In the genomic region with DNA sequence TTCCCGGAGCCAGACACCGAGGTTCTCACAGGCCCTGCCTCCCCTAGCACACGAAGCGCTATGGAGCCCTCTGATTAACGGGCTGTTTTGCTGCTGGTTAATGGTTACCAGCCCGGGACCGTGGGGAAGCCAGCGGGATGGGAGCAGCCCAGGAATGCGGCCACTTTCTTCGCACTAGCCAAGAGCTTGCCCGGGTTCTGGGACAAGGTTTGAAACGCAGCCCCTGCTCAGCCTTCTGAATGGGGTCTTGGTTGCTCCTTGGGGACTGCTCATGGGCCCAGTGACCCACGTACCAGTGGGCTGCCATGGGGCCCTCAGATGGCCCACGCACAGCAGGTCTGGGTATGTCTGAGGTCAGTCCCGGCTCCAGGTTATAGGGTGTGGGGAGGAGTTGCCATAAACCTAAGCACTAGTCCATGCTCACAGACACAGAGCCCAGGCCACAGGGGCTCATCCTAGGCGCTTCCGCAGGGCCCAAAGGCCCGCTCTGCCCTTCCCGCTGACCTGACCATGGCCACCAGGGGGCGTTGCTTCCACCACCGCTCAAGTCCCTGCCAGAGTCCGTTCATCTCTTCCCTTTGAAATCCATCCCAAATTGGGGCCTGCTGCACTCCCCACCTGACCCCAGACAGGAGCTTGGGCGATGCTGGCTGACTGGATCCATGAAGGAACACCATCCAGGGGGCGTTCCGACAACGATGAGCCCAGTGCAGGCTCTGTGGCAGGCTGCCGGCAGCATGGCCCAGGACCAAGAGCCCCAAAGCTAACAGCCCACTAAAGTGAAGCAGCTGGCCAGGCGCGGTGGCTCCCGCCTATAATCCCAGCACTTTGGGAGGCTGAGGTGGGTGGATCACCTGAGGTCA, we compare ENCODE assay signal across 9 cellular contexts. TPM values are rescaled to one million over a fixed set of nuclear protein-coding genes. Genes with fewer than 3 reads are reported as not detected.
DNase-seq lines count a peak whose midpoint lies in the region; ATAC-seq, FAIRE-seq and TF ChIP-seq lines count a peak whose summit lies in the region.
"Had no signal": no experiment of that assay in that cellular context is flagged by ENCODE, and none has a peak within 500 bp of the region (broad histone marks: within the 10 kb centered on the region; RNA-seq: fewer than 3 reads in every experiment).

No MANE protein-coding gene starts in this region.

- H3K9me3 ChIP-seq in CD4-positive, CD25-positive, alpha-beta regulatory T cell (ENCODE audit: control insufficient read depth in 2 of 2, low read length in 2 of 2), result no peaks in the 10 kb centered on the region
- H3K9me3 ChIP-seq in T-helper 17 cell (ENCODE audit: control insufficient read depth, low read length, poor library complexity, severe bottlenecking) (no peaks in the 10 kb centered on the region), GM12878 (replicated peaks; ENCODE audit: control insufficient read depth, insufficient read depth, low read length) (no peaks in the 10 kb centered on the region), iPS DF 6.9 (ENCODE audit: control insufficient read depth, insufficient read depth, low read length) (no peaks in the 10 kb centered on the region)

- intact Hi-C loops in GM12878 (cut with micrococcal nuclease; ENCODE audit: unreplicated experiment), result loop anchor here (5.0 kb wide), 1 partner anchor 38 kb away; no protein-coding TSS in a partner anchor

- peak; percentile 45 to 69 (median 66) for TF ChIP-seq CTCF in GM12878 (IDR thresholded peaks at IDR 0.05 in 2 of 3, conservative IDR thresholded peaks at IDR 0.05 in 1 of 3; ENCODE audit: control insufficient read depth in 2 of 3, extremely low read depth in 1 of 3, insufficient read depth in 1 of 3, low read depth in 3 of 3, low read length in 3 of 3)

- ATAC-seq in CD4-positive, CD25-positive, alpha-beta regulatory T cell (ENCODE audit: low read depth in 2 of 2), result peak in 1 of 2 donors; percentile 38
- ATAC-seq in T-helper 17 cell (peak; percentile 65), GM12878 (peak; percentile 78), HG03442 (IDR thresholded peaks at IDR 0.05; ENCODE audit: unreplicated experiment) (no peak)

- CTCF ChIA-PET in GM12878 (lab: Yijun Ruan, JAX), result interaction anchor here (0.7 to 2.5 kb wide), 9 partner anchors 8 to 378 kb away, joined by 3 to 11 read pairs (median 6); no protein-coding TSS in a partner anchor

- H3K27ac ChIP-seq in CD4-positive, CD25-positive, alpha-beta regulatory T cell (ENCODE audit: insufficient read depth, low read length, poor library complexity, severe bottlenecking), result no peak overlapping the region
- no peak overlapping the region for H3K27ac ChIP-seq in GM12878 (ENCODE audit: control insufficient read depth, insufficient read depth)
- H3K27ac ChIP-seq in iPS DF 6.9 (ENCODE audit: low read length), result no peak overlapping the region

- peaks cover 12% of the 10 kb centered on the region for H3K4me1 ChIP-seq in CD4-positive, CD25-positive, alpha-beta regulatory T cell (ENCODE audit: control insufficient read depth, insufficient read depth, low read length, poor library complexity, severe bottlenecking)
- H3K4me1 ChIP-seq in GM12878 (ENCODE audit: control insufficient read depth, insufficient read depth, low read length) (no peaks in the 10 kb centered on the region; the same call in 1 of the 2 replicates), iPS DF 6.9 (ENCODE audit: control insufficient read depth, insufficient read depth, low read length) (peaks cover 3% of the 10 kb centered on the region)

- FAIRE-seq in GM12878 (lab: Jason Lieb, UNC), result no peak

- WGBS in GM12878 (ENCODE audit: insufficient coverage, insufficient replicate concordance, low lambda C conversion rate, missing lambda C conversion rate), result 81% methylated on average over 26 of the region's 30 CpGs
- WGBS in iPS DF 6.9 (ENCODE audit: insufficient coverage, insufficient read length), result no CpG with 5 or more reads among the region's 30 CpGs

- DNase-seq in CD4-positive, CD25-positive, alpha-beta regulatory T cell, result peak; percentile 42 to 62 (median 43)
- peak; percentile 67 for DNase-seq in HT-29 (ENCODE audit: low spot score)
- DNase-seq in T-helper 17 cell, result peak; percentile 52 to 56 (median 53)
- DNase-seq in GM12878 (ENCODE audit: low read depth, low spot score), result no peak
- peak; percentile 63 for DNase-seq in iPS DF 6.9 (ENCODE audit: low read depth, low spot score)
- DNase-seq in stimulated activated CD4-positive, alpha-beta T cell treated with anti-CD3 and anti-CD28 coated beads, Interleukin-15, amount 100 ng/mL, for 1 hour (ENCODE audit: low read depth in 1 of 2, low spot score in 1 of 2), result peak; percentile 32 to 54
- DNase-seq in NCI-H187 (lab: John Stamatoyannopoulos, UW), result no peak

- H3K79me2 ChIP-seq in GM12878 (ENCODE audit: control insufficient read depth, insufficient read depth, low read length), result peaks cover 7% of the 10 kb centered on the region

- RAD21 ChIA-PET in GM12878 (lab: Charles Lee; ENCODE audit: unreplicated experiment), result interaction anchor here (1.3 kb wide), 1 partner anchor 207 kb away, joined by 3 read pairs; no protein-coding TSS in a partner anchor

- POLR2A ChIA-PET in GM12878 (lab: Charles Lee), result no interaction called here

- TF ChIP-seq RAD21 in GM12878 (IDR thresholded peaks at IDR 0.05; ENCODE audit: insufficient read depth, low read depth, low read length), result peak; percentile 46; the same call in 1 of the 2 replicates

- H3K27me3 ChIP-seq in CD4-positive, CD25-positive, alpha-beta regulatory T cell (ENCODE audit: control insufficient read depth, insufficient read depth, low read length), result no peaks in the 10 kb centered on the region
- no peaks in the 10 kb centered on the region for H3K27me3 ChIP-seq in GM12878 (replicated peaks in 1 of 2; ENCODE audit: control insufficient read depth in 2 of 2, insufficient read depth in 2 of 2, low read length in 1 of 2)
- H3K27me3 ChIP-seq in iPS DF 6.9 (ENCODE audit: control insufficient read depth, insufficient read depth, low read length), result no peaks in the 10 kb centered on the region

- no peak overlapping the region for H3K4me3 ChIP-seq in CD4-positive, CD25-positive, alpha-beta regulatory T cell (ENCODE audit: low read depth, low read length)
- H3K4me3 ChIP-seq in GM12878 (no peak overlapping the region), iPS DF 6.9 (ENCODE audit: low read length) (no peak overlapping the region)

- peaks cover 5% of the 10 kb centered on the region; the same call in 1 of the 2 replicates for H4K20me1 ChIP-seq in GM12878 (ENCODE audit: control insufficient read depth, insufficient read depth)

- SMC1A ChIA-PET in GM12878 (lab: Charles Lee; ENCODE audit: uncharacterized antibody, unreplicated experiment), result no interaction called here

- H3K4me1 Mint-ChIP-seq in CD4-positive, CD25-positive, alpha-beta regulatory T cell, result peaks cover 0 to 15% (median 11%) of the 10 kb centered on the region in 4 donors
- H3K4me1 Mint-ChIP-seq in T-helper 17 cell, result peaks cover 36% of the 10 kb centered on the region

- H3K9me3 Mint-ChIP-seq in CD4-positive, CD25-positive, alpha-beta regulatory T cell, result peaks cover 0 to 1% (median 0%) of the 10 kb centered on the region in 7 donors
- H3K9me3 Mint-ChIP-seq: stimulated activated naive CD8-positive, alpha-beta T cell treated with anti-CD3 and anti-CD28 coated beads, Interleukin-15, Interleukin-2, amounts not matched to agents 100 ng/mL and 50 ng/mL, for 24 hours had no signal

- TF ChIP-seq EP300 in GM12878 (IDR thresholded peaks at IDR 0.05; ENCODE audit: borderline replicate concordance in 1 of 2, control insufficient read depth in 1 of 2, low read depth in 2 of 2, low read length in 2 of 2), result no peak

- TF ChIP-seq POLR2A in GM12878 (IDR thresholded peaks at IDR 0.05; ENCODE audit: low read depth, low read length), result no peak

- in situ Hi-C loops in GM12878 (cut with MboI), result loop anchor here (25.0 kb wide), 1 partner anchor 393 kb away; no protein-coding TSS in a partner anchor

- H3K27ac Mint-ChIP-seq in CD4-positive, CD25-positive, alpha-beta regulatory T cell, result peak overlapping the region in 1 of 3 donors; percentile 14
- H3K27ac Mint-ChIP-seq in T-helper 17 cell, result peak overlapping the region; percentile 79
- H3K27ac Mint-ChIP-seq: stimulated activated naive CD8-positive, alpha-beta T cell treated with anti-CD3 and anti-CD28 coated beads, Interleukin-15, Interleukin-2, amounts not matched to agents 100 ng/mL and 50 ng/mL, for 24 hours had no signal

- BruUV-seq in GM12878 (replicated peaks; lab: Mats Ljungman, UMichigan), result no TSS peak

- no peaks in the 10 kb centered on the region for H3K27me3 Mint-ChIP-seq in CD4-positive, CD25-positive, alpha-beta regulatory T cell
- H3K27me3 Mint-ChIP-seq in T-helper 17 cell, result no peaks in the 10 kb centered on the region
- H3K27me3 Mint-ChIP-seq: stimulated activated naive CD8-positive, alpha-beta T cell treated with anti-CD3 and anti-CD28 coated beads, Interleukin-15, Interleukin-2, amounts not matched to agents 100 ng/mL and 50 ng/mL, for 24 hours had no signal

- no peak overlapping the region for H3K9ac ChIP-seq in GM12878 (ENCODE audit: control insufficient read depth, insufficient read depth, low read length)

- H2AFZ ChIP-seq in GM12878 (ENCODE audit: control insufficient read depth, low read depth, low read length), result no peak overlapping the region

- H3K4me2 ChIP-seq in GM12878 (ENCODE audit: control insufficient read depth, insufficient read depth), result no peak overlapping the region

- H3K36me3 Mint-ChIP-seq in CD4-positive, CD25-positive, alpha-beta regulatory T cell, result no peaks in the 10 kb centered on the region
- no peaks in the 10 kb centered on the region for H3K36me3 Mint-ChIP-seq in T-helper 17 cell (ENCODE audit: low read depth)

- H3K4me3 Mint-ChIP-seq in CD4-positive, CD25-positive, alpha-beta regulatory T cell, result no peak overlapping the region
- peak overlapping the region; percentile 66 for H3K4me3 Mint-ChIP-seq in T-helper 17 cell
- H3K4me3 Mint-ChIP-seq: stimulated activated naive CD8-positive, alpha-beta T cell treated with anti-CD3 and anti-CD28 coated beads, Interleukin-15, Interleukin-2, amounts not matched to agents 100 ng/mL and 50 ng/mL, for 24 hours had no signal

- peaks cover 25% of the 10 kb centered on the region for H3K36me3 ChIP-seq in CD4-positive, CD25-positive, alpha-beta regulatory T cell (ENCODE audit: control insufficient read depth, insufficient read depth, low read length)
- peaks cover 8 to 39% of the 10 kb centered on the region in 2 experiments; a peak in 3 of 4 replicates for H3K36me3 ChIP-seq in GM12878 (ENCODE audit: control insufficient read depth in 2 of 2, insufficient read depth in 2 of 2, low read length in 1 of 2)
- no peaks in the 10 kb centered on the region for H3K36me3 ChIP-seq in iPS DF 6.9 (ENCODE audit: control insufficient read depth, insufficient read depth, low read length)

RNA-seq across cellular contexts. Expression of gene ISYNA1, which starts 31.5 kb away (rescaled TPM):
- total RNA-seq in CD4-positive, CD25-positive, alpha-beta regulatory T cell, result 26.2 TPM
- 10 to 100 TPM; 11.3 to 26.0 (median 21.4) TPM for polyA plus RNA-seq in CD4-positive, CD25-positive, alpha-beta regulatory T cell
- 5.3 and 14.9 TPM in 2 replicates for total RNA-seq in HT-29 (2014; rRNA removed; shearing (Covaris generic))
- total RNA-seq in T-helper 17 cell, result 10 to 100 TPM; 37.6 to 39.6 TPM
- total RNA-seq in GM12878 (2013; cell fraction: nucleolus; rRNA removed), result 8.2 and 8.9 TPM in 2 replicates
- total RNA-seq in GM12878 (2014; rRNA removed), result 9.9 and 12.3 TPM in 2 replicates
- total RNA-seq in GM12878 (2014; rRNA removed; fragmentation: Illumina TruSeq; extraction: Trizol), result 4.9 and 5.3 TPM in 2 replicates
- total RNA-seq in GM12878 (2021), result 37.0 and 38.8 TPM in 2 replicates
- polyA plus RNA-seq in GM12878 (2011; ENCODE audit: low read depth), result 12.5 TPM
- 0.78 and 1.9 TPM in 2 replicates for polyA plus RNA-seq in GM12878 (2011; rRNA removed)
- polyA plus RNA-seq in GM12878 (2011; cell fraction: cytosol; rRNA removed), result 2.0 and 3.0 TPM in 2 replicates
- 19.2 and 23.0 TPM in 2 replicates for polyA plus RNA-seq in GM12878 (2011; cell fraction: nucleus; rRNA removed)
- polyA plus RNA-seq in GM12878 (2012), result 23.2 and 24.0 TPM in 2 replicates
- polyA plus RNA-seq in GM12878 (2014; fragmentation: Illumina TruSeq; extraction: Trizol), result 2.5 and 3.8 TPM in 2 replicates
- 1 to 10 TPM; 2.8 to 6.3 TPM for polyA plus RNA-seq in GM12878 (2014; fragmentation: Nextera tagmentation; extraction: Ambion mirVana)
- 33.0 and 37.8 TPM in 2 replicates for polyA plus RNA-seq in GM12878 (2014; rRNA removed)
- polyA plus RNA-seq in GM12878 (2016; fragmentation: Nextera tagmentation; extraction: Ambion mirVana), result 10 to 100 TPM; 12.0 to 12.5 TPM
- 0.59 and 2.4 TPM in 2 replicates for polyA minus RNA-seq in GM12878 (2011; rRNA and poly(A)+ RNA removed)
- 1.1 and 5.1 TPM in 2 replicates for polyA minus RNA-seq in GM12878 (2011; cell fraction: cytosol; rRNA and poly(A)+ RNA removed)
- polyA minus RNA-seq in GM12878 (2011; cell fraction: nucleus; rRNA and poly(A)+ RNA removed), result 2.3 and 5.6 TPM in 2 replicates

RNA-seq across cellular contexts. Expression of gene SSBP4, which starts 50.3 kb away (rescaled TPM):
- 97.9 TPM for total RNA-seq in CD4-positive, CD25-positive, alpha-beta regulatory T cell
- polyA plus RNA-seq in CD4-positive, CD25-positive, alpha-beta regulatory T cell, result 10 to 100 TPM; 47.3 to 84.0 (median 65.6) TPM
- total RNA-seq in HT-29 (2014; rRNA removed; shearing (Covaris generic)), result 78.0 and 87.1 TPM in 2 replicates
- total RNA-seq in T-helper 17 cell, result 100 to 1,000 TPM; 112 to 113 TPM
- 40.3 and 49.5 TPM in 2 replicates for total RNA-seq in GM12878 (2013; cell fraction: nucleolus; rRNA removed)
- 91.4 and 122 TPM in 2 replicates for total RNA-seq in GM12878 (2014; rRNA removed)
- total RNA-seq in GM12878 (2014; rRNA removed; fragmentation: Illumina TruSeq; extraction: Trizol), result 32.9 and 39.5 TPM in 2 replicates
- total RNA-seq in GM12878 (2021), result 131 and 150 TPM in 2 replicates
- polyA plus RNA-seq in GM12878 (2011; ENCODE audit: low read depth), result 12.2 TPM
- 11.5 and 19.0 TPM in 2 replicates for polyA plus RNA-seq in GM12878 (2011; rRNA removed)
- 23.2 and 39.7 TPM in 2 replicates for polyA plus RNA-seq in GM12878 (2011; cell fraction: cytosol; rRNA removed)
- polyA plus RNA-seq in GM12878 (2011; cell fraction: nucleus; rRNA removed), result 104 and 142 TPM in 2 replicates
- 52.3 and 55.4 TPM in 2 replicates for polyA plus RNA-seq in GM12878 (2012)
- polyA plus RNA-seq in GM12878 (2014; fragmentation: Illumina TruSeq; extraction: Trizol), result 7.1 and 22.5 TPM in 2 replicates
- 1 to 10 TPM in 1 of 2 experiments, under 1 TPM in 1; 0.37 to 6.6 TPM for polyA plus RNA-seq in GM12878 (2014; fragmentation: Nextera tagmentation; extraction: Ambion mirVana)
- polyA plus RNA-seq in GM12878 (2014; rRNA removed), result 98.3 and 119 TPM in 2 replicates
- polyA plus RNA-seq in GM12878 (2016; fragmentation: Nextera tagmentation; extraction: Ambion mirVana), result 10 to 100 TPM; 38.3 to 58.5 TPM
- polyA minus RNA-seq in GM12878 (2011; rRNA and poly(A)+ RNA removed), result 4.2 and 21.6 TPM in 2 replicates
- 20.1 and 26.7 TPM in 2 replicates for polyA minus RNA-seq in GM12878 (2011; cell fraction: cytosol; rRNA and poly(A)+ RNA removed)
- polyA minus RNA-seq in GM12878 (2011; cell fraction: nucleus; rRNA and poly(A)+ RNA removed), result 23.2 and 48.4 TPM in 2 replicates

RNA-seq across cellular contexts. Expression of gene ELL, which starts 52.4 kb away (rescaled TPM):
- 53.6 TPM for total RNA-seq in CD4-positive, CD25-positive, alpha-beta regulatory T cell
- polyA plus RNA-seq in CD4-positive, CD25-positive, alpha-beta regulatory T cell, result 10 to 100 TPM in 1 of 4 donors, 1 to 10 TPM in 3; 7.7 to 11.8 (median 9.7) TPM
- total RNA-seq in HT-29 (2014; rRNA removed; shearing (Covaris generic)), result 16.0 and 20.7 TPM in 2 replicates
- total RNA-seq in T-helper 17 cell (10 to 100 TPM; 51.0 to 62.8 TPM), GM12878 (2014; rRNA removed) (11.7 and 13.1 TPM in 2 replicates), GM12878 (2014; rRNA removed; fragmentation: Illumina TruSeq; extraction: Trizol) (3.8 and 5.1 TPM in 2 replicates), GM12878 (2021) (19.7 and 25.0 TPM in 2 replicates)
- total RNA-seq in GM12878 (2013; cell fraction: nucleolus; rRNA removed), result 31.6 and 39.3 TPM in 2 replicates
- polyA plus RNA-seq in GM12878 (2011; ENCODE audit: low read depth), result 4.6 TPM
- polyA plus RNA-seq in GM12878 (2011; rRNA removed) (2.4 and 4.6 TPM in 2 replicates), GM12878 (2014; fragmentation: Illumina TruSeq; extraction: Trizol) (0.87 and 3.6 TPM in 2 replicates), GM12878 (2014; fragmentation: Nextera tagmentation; extraction: Ambion mirVana) (under 1 TPM; 0.91 to 0.98 TPM), GM12878 (2014; rRNA removed) (13.8 and 16.8 TPM in 2 replicates), GM12878 (2016; fragmentation: Nextera tagmentation; extraction: Ambion mirVana) (10 to 100 TPM; 21.2 to 21.6 TPM)
- 6.1 and 9.0 TPM in 2 replicates for polyA plus RNA-seq in GM12878 (2011; cell fraction: cytosol; rRNA removed)
- polyA plus RNA-seq in GM12878 (2011; cell fraction: nucleus; rRNA removed), result 23.5 and 30.6 TPM in 2 replicates
- 13.5 and 16.7 TPM in 2 replicates for polyA plus RNA-seq in GM12878 (2012)
- 5.9 and 12.4 TPM in 2 replicates for polyA minus RNA-seq in GM12878 (2011; rRNA and poly(A)+ RNA removed)
- polyA minus RNA-seq in GM12878 (2011; cell fraction: cytosol; rRNA and poly(A)+ RNA removed), result 4.8 and 10.7 TPM in 2 replicates
- polyA minus RNA-seq in GM12878 (2011; cell fraction: nucleus; rRNA and poly(A)+ RNA removed), result 7.1 and 13.3 TPM in 2 replicates

Comparison
In these comparisons a context has a peak if more than half of its experiments do, and no peak if none do; other contexts are left out.
1. DNase-seq: peak in CD4-positive, CD25-positive, alpha-beta regulatory T cell (3 of 3), HT-29 (single experiment), T-helper 17 cell (3 of 3), iPS DF 6.9 (single experiment) and stimulated activated CD4-positive, alpha-beta T cell treated with anti-CD3 and anti-CD28 coated beads, Interleukin-15, amount 100 ng/mL, for 1 hour (2 of 2); none in GM12878 (single experiment) and NCI-H187 (0 of 2).